9 cellular contexts compared by ENCODE assay signal in the genomic region with DNA sequence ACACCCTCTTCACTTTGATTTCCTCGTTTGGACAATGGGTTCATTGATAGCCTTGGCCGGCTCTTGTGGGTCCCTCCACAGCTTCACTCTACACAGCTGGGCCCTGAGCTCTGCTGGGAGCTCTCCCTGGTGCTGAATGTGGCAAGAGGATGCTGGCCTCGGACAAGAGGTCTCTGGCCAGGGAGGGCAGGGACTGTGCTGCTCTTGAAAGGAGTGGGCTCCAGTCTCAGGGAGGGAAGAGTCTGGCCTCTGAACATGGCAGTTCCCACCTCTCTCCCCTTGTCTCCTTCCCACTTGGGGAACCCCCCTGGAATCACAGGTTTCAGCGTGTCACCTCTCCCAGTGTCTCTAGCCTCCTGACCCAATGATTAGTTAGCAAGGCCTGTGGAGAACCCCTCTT. TPM values are rescaled to one million over a fixed set of nuclear protein-coding genes. Genes with fewer than 3 reads are reported as not detected.
DNase-seq lines count a peak whose midpoint lies in the region; ATAC-seq and TF ChIP-seq lines count a peak whose summit lies in the region.
"Had no signal": no experiment of that assay in that cellular context is flagged by ENCODE, and none has a peak within 500 bp of the region (broad histone marks: within the 10 kb centered on the region; RNA-seq: fewer than 3 reads in every experiment).

No MANE protein-coding gene starts in this region.

- no peak for TF ChIP-seq CTCF in lung (IDR thresholded peaks at IDR 0.05; ENCODE audit: control extremely low read depth, extremely low read depth)

- WGBS in lung, 2 donors: 14 to 18% methylated on average over 4 of the region's 4 CpGs

- H3K36me3 ChIP-seq in lung (ENCODE audit: control insufficient read depth in 2 of 2, insufficient read depth in 2 of 2, low read length in 2 of 2): no peaks in the 10 kb centered on the region

- peak; percentile 24 for ATAC-seq in lung (ENCODE audit: insufficient read depth, low FRiP score)

- no peak overlapping the region for H3K27ac ChIP-seq in lung (ENCODE audit: low read depth in 1 of 2, low read length in 1 of 2)
- H3K27ac ChIP-seq: SK-N-MC had no signal

- peaks cover 0 to 4% of the 10 kb centered on the region in 2 donors for H3K9me3 ChIP-seq in lung (ENCODE audit: control insufficient read depth in 2 of 2, insufficient read depth in 1 of 2, low read length in 1 of 2)

- DNase-seq in DMS53 (lab: John Stamatoyannopoulos, UW) (peak; percentile 24), DMS53 treated with DMSO at 0.1 percent for 48 hours (lab: John Stamatoyannopoulos, UW; ENCODE audit: unreplicated experiment) (no peak), NOMO-1 treated with DMSO at 0.1 percent for 48 hours (lab: John Stamatoyannopoulos, UW; ENCODE audit: unreplicated experiment) (peak; percentile 31), cerebellar cortex (ENCODE audit: low spot score) (peak; percentile 42), lung (ENCODE audit: low spot score) (peak; percentile 51), NCI-H446 treated with DMSO at 0.1 percent for 48 hours (lab: John Stamatoyannopoulos, UW) (no peak), NCI-H526 treated with DMSO at 0.1 percent for 48 hours (lab: John Stamatoyannopoulos, UW) (no peak), SHP77 (lab: John Stamatoyannopoulos, UW) (no peak)

- no peak overlapping the region for H3K4me3 ChIP-seq in lung
- H3K4me3 ChIP-seq: SK-N-MC had no signal

- H3K4me1 ChIP-seq in lung (ENCODE audit: control insufficient read depth in 2 of 2, insufficient read depth in 2 of 2, low read length in 2 of 2): peaks cover 0 to 4% of the 10 kb centered on the region in 2 donors

- H3K27me3 ChIP-seq in lung (ENCODE audit: control insufficient read depth, insufficient read depth): no peaks in the 10 kb centered on the region

RNA-seq across cellular contexts. Expression of a gene that starts 3.0 kb away (rescaled TPM):
- under 1 TPM in 1 of 2 donors, not detected in 1; 0.06 TPM for total RNA-seq in lung
- polyA plus RNA-seq in lung: under 1 TPM; 0.05 to 0.12 TPM

RNA-seq across cellular contexts. Expression of a gene that starts 50.0 kb away (rescaled TPM):
- 10 to 100 TPM; 11.2 to 23.7 TPM for total RNA-seq in lung
- polyA plus RNA-seq in lung: 10 to 100 TPM; 27.1 to 32.5 TPM

RNA-seq across cellular contexts. Expression of a gene that starts 50.4 kb away (rescaled TPM):
- 10 to 100 TPM; 67.5 to 92.4 TPM for total RNA-seq in lung
- polyA plus RNA-seq in lung: 100 to 1,000 TPM; 174 to 290 TPM

Comparison
In these comparisons a context has a peak if more than half of its experiments do, and no peak if none do; other contexts are left out.
1. DNase-seq: peak in DMS53 (single experiment), NOMO-1 treated with DMSO at 0.1 percent for 48 hours (single experiment), cerebellar cortex (single experiment) and lung (single experiment); none in DMS53 treated with DMSO at 0.1 percent for 48 hours (single experiment), NCI-H446 treated with DMSO at 0.1 percent for 48 hours (single experiment), NCI-H526 treated with DMSO at 0.1 percent for 48 hours (single experiment) and SHP77 (0 of 2).